1 cellular context compared by ENCODE assay signal in the genomic region with DNA sequence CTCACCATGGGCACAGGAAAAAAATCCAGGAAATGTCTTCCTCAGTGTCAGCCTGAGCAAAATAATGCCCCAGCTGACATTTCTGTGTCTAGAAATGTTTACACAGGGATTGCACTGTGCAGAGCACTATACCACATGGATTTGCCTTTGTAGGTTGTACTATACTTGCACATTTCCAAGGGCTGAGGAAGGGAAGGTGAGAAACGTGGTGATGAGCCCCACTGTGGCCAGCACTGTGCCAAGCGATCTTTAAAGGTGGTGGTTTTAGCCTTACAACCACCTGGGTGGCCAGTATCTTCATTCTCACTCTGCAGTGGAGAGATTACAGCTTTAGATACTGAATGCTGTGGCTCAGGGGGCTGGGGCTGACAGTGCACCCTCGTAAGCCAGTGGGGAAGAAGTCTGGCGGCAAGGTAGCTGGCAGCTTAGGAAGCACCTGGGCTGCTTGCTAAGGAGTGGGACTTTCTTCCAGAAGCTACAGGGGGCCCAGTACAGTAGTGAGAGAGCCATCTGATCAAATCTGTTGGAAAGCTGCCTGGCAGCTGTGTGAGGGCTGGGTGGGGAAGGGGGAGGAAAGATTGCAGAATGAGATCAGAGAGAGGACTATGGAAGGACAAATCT.
TF ChIP-seq lines count a peak whose summit lies in the region.

No MANE protein-coding gene starts in this region.

TF ChIP-seq in HepG2, 621 proteins besides CTCF, POLR2A, EP300 and RAD21 (continued from another document and continues in another):
- TF ChIP-seq, protein P1, sequence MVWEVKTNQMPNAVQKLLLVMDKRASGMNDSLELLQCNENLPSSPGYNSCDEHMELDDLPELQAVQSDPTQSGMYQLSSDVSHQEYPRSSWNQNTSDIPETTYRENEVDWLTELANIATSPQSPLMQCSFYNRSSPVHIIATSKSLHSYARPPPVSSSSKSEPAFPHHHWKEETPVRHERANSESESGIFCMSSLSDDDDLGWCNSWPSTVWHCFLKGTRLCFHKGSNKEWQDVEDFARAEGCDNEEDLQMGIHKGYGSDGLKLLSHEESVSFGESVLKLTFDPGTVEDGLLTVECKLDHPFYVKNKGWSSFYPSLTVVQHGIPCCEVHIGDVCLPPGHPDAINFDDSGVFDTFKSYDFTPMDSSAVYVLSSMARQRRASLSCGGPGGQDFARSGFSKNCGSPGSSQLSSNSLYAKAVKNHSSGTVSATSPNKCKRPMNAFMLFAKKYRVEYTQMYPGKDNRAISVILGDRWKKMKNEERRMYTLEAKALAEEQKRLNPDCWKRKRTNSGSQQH (CRISPR knock-in tag; IDR thresholded peaks at IDR 0.05; ENCODE audit: low read depth): no peak
- no peak for TF ChIP-seq SIX4 (CRISPR knock-in tag; IDR thresholded peaks at IDR 0.05)
- no peak for TF ChIP-seq RBAK (CRISPR knock-in tag; IDR thresholded peaks at IDR 0.05)
- TF ChIP-seq, protein P2, sequence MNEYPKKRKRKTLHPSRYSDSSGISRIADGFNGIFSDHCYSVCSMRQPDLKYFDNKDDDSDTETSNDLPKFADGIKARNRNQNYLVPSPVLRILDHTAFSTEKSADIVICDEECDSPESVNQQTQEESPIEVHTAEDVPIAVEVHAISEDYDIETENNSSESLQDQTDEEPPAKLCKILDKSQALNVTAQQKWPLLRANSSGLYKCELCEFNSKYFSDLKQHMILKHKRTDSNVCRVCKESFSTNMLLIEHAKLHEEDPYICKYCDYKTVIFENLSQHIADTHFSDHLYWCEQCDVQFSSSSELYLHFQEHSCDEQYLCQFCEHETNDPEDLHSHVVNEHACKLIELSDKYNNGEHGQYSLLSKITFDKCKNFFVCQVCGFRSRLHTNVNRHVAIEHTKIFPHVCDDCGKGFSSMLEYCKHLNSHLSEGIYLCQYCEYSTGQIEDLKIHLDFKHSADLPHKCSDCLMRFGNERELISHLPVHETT (CRISPR knock-in tag; conservative IDR thresholded peaks at IDR 0.05): no peak
- TF ChIP-seq ZNF652 (CRISPR knock-in tag; IDR thresholded peaks at IDR 0.05; ENCODE audit: borderline replicate concordance, low read depth): no peak
- TF ChIP-seq, protein P3, sequence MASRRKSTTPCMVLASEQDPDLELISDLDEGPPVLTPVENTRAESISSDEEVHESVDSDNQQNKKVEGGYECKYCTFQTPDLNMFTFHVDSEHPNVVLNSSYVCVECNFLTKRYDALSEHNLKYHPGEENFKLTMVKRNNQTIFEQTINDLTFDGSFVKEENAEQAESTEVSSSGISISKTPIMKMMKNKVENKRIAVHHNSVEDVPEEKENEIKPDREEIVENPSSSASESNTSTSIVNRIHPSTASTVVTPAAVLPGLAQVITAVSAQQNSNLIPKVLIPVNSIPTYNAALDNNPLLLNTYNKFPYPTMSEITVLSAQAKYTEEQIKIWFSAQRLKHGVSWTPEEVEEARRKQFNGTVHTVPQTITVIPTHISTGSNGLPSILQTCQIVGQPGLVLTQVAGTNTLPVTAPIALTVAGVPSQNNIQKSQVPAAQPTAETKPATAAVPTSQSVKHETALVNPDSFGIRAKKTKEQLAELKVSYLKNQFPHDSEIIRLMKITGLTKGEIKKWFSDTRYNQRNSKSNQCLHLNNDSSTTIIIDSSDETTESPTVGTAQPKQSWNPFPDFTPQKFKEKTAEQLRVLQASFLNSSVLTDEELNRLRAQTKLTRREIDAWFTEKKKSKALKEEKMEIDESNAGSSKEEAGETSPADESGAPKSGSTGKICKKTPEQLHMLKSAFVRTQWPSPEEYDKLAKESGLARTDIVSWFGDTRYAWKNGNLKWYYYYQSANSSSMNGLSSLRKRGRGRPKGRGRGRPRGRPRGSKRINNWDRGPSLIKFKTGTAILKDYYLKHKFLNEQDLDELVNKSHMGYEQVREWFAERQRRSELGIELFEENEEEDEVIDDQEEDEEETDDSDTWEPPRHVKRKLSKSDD (CRISPR knock-in tag; IDR thresholded peaks at IDR 0.05; ENCODE audit: low read depth): no peak
- TF ChIP-seq ZNF629 (CRISPR knock-in tag; conservative IDR thresholded peaks at IDR 0.05): no peak; the same call in 1 of the 2 replicates
- no peak for TF ChIP-seq XBP1 (CRISPR knock-in tag; IDR thresholded peaks at IDR 0.05)
- no peak for TF ChIP-seq PAWR (CRISPR knock-in tag; IDR thresholded peaks at IDR 0.05; ENCODE audit: borderline replicate concordance)
- TF ChIP-seq ZNF747 (CRISPR knock-in tag; IDR thresholded peaks at IDR 0.05; ENCODE audit: borderline replicate concordance): no peak
- TF ChIP-seq ZNF644 (CRISPR knock-in tag; IDR thresholded peaks at IDR 0.05; ENCODE audit: low read depth): no peak
- TF ChIP-seq, protein P4, sequence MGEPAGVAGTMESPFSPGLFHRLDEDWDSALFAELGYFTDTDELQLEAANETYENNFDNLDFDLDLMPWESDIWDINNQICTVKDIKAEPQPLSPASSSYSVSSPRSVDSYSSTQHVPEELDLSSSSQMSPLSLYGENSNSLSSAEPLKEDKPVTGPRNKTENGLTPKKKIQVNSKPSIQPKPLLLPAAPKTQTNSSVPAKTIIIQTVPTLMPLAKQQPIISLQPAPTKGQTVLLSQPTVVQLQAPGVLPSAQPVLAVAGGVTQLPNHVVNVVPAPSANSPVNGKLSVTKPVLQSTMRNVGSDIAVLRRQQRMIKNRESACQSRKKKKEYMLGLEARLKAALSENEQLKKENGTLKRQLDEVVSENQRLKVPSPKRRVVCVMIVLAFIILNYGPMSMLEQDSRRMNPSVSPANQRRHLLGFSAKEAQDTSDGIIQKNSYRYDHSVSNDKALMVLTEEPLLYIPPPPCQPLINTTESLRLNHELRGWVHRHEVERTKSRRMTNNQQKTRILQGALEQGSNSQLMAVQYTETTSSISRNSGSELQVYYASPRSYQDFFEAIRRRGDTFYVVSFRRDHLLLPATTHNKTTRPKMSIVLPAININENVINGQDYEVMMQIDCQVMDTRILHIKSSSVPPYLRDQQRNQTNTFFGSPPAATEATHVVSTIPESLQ (CRISPR knock-in tag; conservative IDR thresholded peaks at IDR 0.05): no peak
- 0 out of 2 replicates have a peak, but pooled peaks have one; percentile 66 for TF ChIP-seq SIN3A (IDR thresholded peaks at IDR 0.05; ENCODE audit: borderline replicate concordance, low read depth, low read length)
- TF ChIP-seq, protein P5, sequence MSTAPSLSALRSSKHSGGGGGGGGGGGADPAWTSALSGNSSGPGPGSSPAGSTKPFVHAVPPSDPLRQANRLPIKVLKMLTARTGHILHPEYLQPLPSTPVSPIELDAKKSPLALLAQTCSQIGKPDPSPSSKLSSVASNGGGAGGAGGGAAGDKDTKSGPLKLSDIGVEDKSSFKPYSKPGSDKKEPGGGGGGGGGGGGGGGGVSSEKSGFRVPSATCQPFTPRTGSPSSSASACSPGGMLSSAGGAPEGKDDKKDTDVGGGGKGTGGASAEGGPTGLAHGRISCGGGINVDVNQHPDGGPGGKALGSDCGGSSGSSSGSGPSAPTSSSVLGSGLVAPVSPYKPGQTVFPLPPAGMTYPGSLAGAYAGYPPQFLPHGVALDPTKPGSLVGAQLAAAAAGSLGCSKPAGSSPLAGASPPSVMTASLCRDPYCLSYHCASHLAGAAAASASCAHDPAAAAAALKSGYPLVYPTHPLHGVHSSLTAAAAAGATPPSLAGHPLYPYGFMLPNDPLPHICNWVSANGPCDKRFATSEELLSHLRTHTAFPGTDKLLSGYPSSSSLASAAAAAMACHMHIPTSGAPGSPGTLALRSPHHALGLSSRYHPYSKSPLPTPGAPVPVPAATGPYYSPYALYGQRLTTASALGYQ (CRISPR knock-in tag; IDR thresholded peaks at IDR 0.05): no peak
- TF ChIP-seq NRL (CRISPR knock-in tag; IDR thresholded peaks at IDR 0.05; ENCODE audit: borderline replicate concordance): no peak
- TF ChIP-seq PPARG (CRISPR knock-in tag; conservative IDR thresholded peaks at IDR 0.05): no peak
- TF ChIP-seq, protein P6, sequence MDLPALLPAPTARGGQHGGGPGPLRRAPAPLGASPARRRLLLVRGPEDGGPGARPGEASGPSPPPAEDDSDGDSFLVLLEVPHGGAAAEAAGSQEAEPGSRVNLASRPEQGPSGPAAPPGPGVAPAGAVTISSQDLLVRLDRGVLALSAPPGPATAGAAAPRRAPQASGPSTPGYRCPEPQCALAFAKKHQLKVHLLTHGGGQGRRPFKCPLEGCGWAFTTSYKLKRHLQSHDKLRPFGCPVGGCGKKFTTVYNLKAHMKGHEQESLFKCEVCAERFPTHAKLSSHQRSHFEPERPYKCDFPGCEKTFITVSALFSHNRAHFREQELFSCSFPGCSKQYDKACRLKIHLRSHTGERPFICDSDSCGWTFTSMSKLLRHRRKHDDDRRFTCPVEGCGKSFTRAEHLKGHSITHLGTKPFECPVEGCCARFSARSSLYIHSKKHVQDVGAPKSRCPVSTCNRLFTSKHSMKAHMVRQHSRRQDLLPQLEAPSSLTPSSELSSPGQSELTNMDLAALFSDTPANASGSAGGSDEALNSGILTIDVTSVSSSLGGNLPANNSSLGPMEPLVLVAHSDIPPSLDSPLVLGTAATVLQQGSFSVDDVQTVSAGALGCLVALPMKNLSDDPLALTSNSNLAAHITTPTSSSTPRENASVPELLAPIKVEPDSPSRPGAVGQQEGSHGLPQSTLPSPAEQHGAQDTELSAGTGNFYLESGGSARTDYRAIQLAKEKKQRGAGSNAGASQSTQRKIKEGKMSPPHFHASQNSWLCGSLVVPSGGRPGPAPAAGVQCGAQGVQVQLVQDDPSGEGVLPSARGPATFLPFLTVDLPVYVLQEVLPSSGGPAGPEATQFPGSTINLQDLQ (CRISPR knock-in tag; IDR thresholded peaks at IDR 0.05): no peak
- TF ChIP-seq MYC (CRISPR knock-in tag; IDR thresholded peaks at IDR 0.05; ENCODE audit: borderline replicate concordance): no peak
- TF ChIP-seq ETV6 (CRISPR knock-in tag; conservative IDR thresholded peaks at IDR 0.05): no peak
- TF ChIP-seq ZNF468 (CRISPR knock-in tag; IDR thresholded peaks at IDR 0.05): no peak
- TF ChIP-seq, protein P7, sequence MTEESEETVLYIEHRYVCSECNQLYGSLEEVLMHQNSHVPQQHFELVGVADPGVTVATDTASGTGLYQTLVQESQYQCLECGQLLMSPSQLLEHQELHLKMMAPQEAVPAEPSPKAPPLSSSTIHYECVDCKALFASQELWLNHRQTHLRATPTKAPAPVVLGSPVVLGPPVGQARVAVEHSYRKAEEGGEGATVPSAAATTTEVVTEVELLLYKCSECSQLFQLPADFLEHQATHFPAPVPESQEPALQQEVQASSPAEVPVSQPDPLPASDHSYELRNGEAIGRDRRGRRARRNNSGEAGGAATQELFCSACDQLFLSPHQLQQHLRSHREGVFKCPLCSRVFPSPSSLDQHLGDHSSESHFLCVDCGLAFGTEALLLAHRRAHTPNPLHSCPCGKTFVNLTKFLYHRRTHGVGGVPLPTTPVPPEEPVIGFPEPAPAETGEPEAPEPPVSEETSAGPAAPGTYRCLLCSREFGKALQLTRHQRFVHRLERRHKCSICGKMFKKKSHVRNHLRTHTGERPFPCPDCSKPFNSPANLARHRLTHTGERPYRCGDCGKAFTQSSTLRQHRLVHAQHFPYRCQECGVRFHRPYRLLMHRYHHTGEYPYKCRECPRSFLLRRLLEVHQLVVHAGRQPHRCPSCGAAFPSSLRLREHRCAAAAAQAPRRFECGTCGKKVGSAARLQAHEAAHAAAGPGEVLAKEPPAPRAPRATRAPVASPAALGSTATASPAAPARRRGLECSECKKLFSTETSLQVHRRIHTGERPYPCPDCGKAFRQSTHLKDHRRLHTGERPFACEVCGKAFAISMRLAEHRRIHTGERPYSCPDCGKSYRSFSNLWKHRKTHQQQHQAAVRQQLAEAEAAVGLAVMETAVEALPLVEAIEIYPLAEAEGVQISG (CRISPR knock-in tag; IDR thresholded peaks at IDR 0.05): 0 out of 2 replicates have a peak, but pooled peaks have one; percentile 3
- no peak for TF ChIP-seq ZFY (CRISPR knock-in tag; IDR thresholded peaks at IDR 0.05)
- TF ChIP-seq MEIS2 (CRISPR knock-in tag; IDR thresholded peaks at IDR 0.05): no peak
- TF ChIP-seq, protein P8, sequence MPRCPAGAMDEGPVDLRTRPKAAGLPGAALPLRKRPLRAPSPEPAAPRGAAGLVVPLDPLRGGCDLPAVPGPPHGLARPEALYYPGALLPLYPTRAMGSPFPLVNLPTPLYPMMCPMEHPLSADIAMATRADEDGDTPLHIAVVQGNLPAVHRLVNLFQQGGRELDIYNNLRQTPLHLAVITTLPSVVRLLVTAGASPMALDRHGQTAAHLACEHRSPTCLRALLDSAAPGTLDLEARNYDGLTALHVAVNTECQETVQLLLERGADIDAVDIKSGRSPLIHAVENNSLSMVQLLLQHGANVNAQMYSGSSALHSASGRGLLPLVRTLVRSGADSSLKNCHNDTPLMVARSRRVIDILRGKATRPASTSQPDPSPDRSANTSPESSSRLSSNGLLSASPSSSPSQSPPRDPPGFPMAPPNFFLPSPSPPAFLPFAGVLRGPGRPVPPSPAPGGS (CRISPR knock-in tag; IDR thresholded peaks at IDR 0.05): no peak
- TF ChIP-seq, protein P9, sequence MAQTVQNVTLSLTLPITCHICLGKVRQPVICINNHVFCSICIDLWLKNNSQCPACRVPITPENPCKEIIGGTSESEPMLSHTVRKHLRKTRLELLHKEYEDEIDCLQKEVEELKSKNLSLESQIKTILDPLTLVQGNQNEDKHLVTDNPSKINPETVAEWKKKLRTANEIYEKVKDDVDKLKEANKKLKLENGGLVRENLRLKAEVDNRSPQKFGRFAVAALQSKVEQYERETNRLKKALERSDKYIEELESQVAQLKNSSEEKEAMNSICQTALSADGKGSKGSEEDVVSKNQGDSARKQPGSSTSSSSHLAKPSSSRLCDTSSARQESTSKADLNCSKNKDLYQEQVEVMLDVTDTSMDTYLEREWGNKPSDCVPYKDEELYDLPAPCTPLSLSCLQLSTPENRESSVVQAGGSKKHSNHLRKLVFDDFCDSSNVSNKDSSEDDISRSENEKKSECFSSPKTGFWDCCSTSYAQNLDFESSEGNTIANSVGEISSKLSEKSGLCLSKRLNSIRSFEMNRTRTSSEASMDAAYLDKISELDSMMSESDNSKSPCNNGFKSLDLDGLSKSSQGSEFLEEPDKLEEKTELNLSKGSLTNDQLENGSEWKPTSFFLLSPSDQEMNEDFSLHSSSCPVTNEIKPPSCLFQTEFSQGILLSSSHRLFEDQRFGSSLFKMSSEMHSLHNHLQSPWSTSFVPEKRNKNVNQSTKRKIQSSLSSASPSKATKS (CRISPR knock-in tag; IDR thresholded peaks at IDR 0.05): no peak
- no peak for TF ChIP-seq AGO2 (optimal IDR thresholded peaks at IDR 0.05; ENCODE audit: low read depth, low read length)
- TF ChIP-seq, protein P10, sequence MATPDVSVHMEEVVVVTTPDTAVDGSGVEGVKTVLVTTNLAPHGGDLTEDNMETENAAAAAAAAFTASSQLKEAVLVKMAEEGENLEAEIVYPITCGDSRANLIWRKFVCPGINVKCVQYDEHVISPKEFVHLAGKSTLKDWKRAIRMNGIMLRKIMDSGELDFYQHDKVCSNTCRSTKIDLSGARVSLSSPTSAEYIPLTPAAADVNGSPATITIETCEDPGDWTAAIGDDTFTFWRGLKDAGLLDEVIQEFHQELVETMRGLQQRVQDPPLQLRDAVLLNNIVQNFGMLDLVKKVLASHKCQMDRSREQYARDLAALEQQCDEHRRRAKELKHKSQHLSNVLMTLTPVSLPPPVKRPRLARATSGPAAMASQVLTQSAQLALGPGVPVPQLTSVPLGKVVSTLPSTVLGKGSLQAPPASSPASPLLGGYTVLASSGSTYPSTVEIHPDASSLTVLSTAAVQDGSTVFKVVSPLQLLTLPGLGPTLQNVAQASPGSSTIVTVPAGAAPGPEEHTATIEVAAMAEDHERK (CRISPR knock-in tag; IDR thresholded peaks at IDR 0.05; ENCODE audit: low read depth): no peak
